In the genomic region with DNA sequence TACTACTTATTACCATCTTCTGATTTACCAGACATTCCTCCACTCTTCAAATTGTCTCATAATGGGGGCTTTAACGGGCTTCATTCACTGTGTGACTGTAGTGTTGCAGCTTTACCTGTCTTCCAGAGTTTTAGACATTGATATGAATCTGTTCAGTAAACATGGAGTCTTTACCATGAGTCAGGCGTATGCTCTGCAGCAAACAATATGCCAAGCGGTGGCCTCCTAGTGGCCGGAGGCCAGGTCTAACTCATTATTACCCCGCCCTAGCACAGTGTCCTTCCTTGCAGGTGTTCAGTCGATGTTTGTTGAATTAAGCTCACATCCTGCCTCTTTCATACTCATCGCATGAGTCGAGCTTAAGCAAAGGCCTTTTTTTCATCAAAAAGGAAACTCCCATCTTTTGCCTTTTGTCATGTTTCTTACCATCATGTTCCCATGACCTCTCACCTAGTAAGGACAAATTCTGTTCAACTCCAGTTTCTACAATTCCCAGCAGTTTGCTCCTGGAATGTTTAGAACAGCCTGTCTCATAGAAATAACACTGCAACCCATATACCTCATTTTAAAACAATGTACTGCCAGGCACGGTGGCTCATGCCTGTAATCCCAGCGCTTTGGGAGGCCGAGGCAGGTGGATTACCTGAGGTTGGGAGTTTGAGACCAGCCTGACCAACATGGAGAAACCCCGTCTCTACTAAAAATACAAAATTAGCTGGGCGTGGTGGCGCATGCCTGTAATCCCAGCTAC, we compare ENCODE assay signal across 9 cellular contexts. TPM values are rescaled to one million over a fixed set of nuclear protein-coding genes. Genes with fewer than 3 reads are reported as not detected.
DNase-seq lines count a peak whose midpoint lies in the region; ATAC-seq and TF ChIP-seq lines count a peak whose summit lies in the region.
"Had no signal": no experiment of that assay in that cellular context is flagged by ENCODE, and none has a peak within 500 bp of the region (broad histone marks: within the 10 kb centered on the region; RNA-seq: fewer than 3 reads in every experiment).

No MANE protein-coding gene starts in this region.

- H3K9me3 Mint-ChIP-seq in naive thymus-derived CD8-positive, alpha-beta T cell: no peaks in the 10 kb centered on the region
- H3K9me3 Mint-ChIP-seq: dendritic cell treated with granulocyte-macrophage colony-stimulating factor and Interleukin-4, amounts not matched to agents 40 ng/mL and 50 ng/mL, for 4 days had no signal

- peak overlapping the region in 2 of 10 donors; percentile 55 to 87 for H3K27ac Mint-ChIP-seq in naive thymus-derived CD8-positive, alpha-beta T cell
- H3K27ac Mint-ChIP-seq: dendritic cell treated with granulocyte-macrophage colony-stimulating factor and Interleukin-4, amounts not matched to agents 40 ng/mL and 50 ng/mL, for 4 days had no signal

- in situ Hi-C loops in GM13976 (cut with MboI; ENCODE audit: low sequenced_read_pairs, unreplicated experiment): no loop called here

- DNase-seq in GM13976 (ENCODE audit: low spot score) (peak; percentile 50), LoVo (ENCODE audit: low spot score) (peak; percentile 92)
- DNase-seq in activated CD4-positive, CD25-positive, alpha-beta regulatory T cell treated with anti-CD3 and anti-CD28 coated beads, Interleukin-2, amount 50 U/mL, for 16 hours (ENCODE audit: low read depth, low spot score): peak; percentile 50
- peak; percentile 53 for DNase-seq in effector CD4-positive, alpha-beta T cell
- DNase-seq in naive thymus-derived CD8-positive, alpha-beta T cell: peak in 2 of 10 donors; percentile 5 to 35

- ATAC-seq in naive thymus-derived CD8-positive, alpha-beta T cell: peak; percentile 42 to 54
- ATAC-seq in GM18870 (IDR thresholded peaks at IDR 0.05; ENCODE audit: unreplicated experiment) (no peak), GM19455 (IDR thresholded peaks at IDR 0.05; ENCODE audit: unreplicated experiment) (no peak), GM19452 (IDR thresholded peaks at IDR 0.05; ENCODE audit: unreplicated experiment) (no peak)

- TF ChIP-seq CTCF in GM13976 (IDR thresholded peaks at IDR 0.05; ENCODE audit: borderline replicate concordance, control extremely low read depth, extremely low read depth, insufficient read depth, missing control alignments): no peak

- no peaks in the 10 kb centered on the region for H3K27me3 Mint-ChIP-seq in naive thymus-derived CD8-positive, alpha-beta T cell
- H3K27me3 Mint-ChIP-seq: dendritic cell treated with granulocyte-macrophage colony-stimulating factor and Interleukin-4, amounts not matched to agents 40 ng/mL and 50 ng/mL, for 4 days had no signal

- POLR2A ChIA-PET in naive thymus-derived CD8-positive, alpha-beta T cell (lab: Charles Lee): no interaction called here

- H3K36me3 Mint-ChIP-seq in naive thymus-derived CD8-positive, alpha-beta T cell: peaks cover 0 to 3% (median 0%) of the 10 kb centered on the region in 3 donors

- peaks cover 4 to 23% (median 17%) of the 10 kb centered on the region in 4 donors for H3K4me1 Mint-ChIP-seq in naive thymus-derived CD8-positive, alpha-beta T cell

- H3K4me3 Mint-ChIP-seq in naive thymus-derived CD8-positive, alpha-beta T cell: peak overlapping the region in 1 of 10 donors; percentile 40
- H3K4me3 Mint-ChIP-seq: dendritic cell treated with granulocyte-macrophage colony-stimulating factor and Interleukin-4, amounts not matched to agents 40 ng/mL and 50 ng/mL, for 4 days had no signal

RNA-seq across cellular contexts. Expression of a gene that starts 39.4 kb away (rescaled TPM):
- total RNA-seq in naive thymus-derived CD8-positive, alpha-beta T cell: 10 to 100 TPM; 33.5 to 36.7 TPM
- polyA plus RNA-seq in naive thymus-derived CD8-positive, alpha-beta T cell: 10 to 100 TPM; 16.9 to 24.0 (median 17.0) TPM

RNA-seq across cellular contexts. Expression of a gene that starts 39.6 kb away (rescaled TPM):
- 10 to 100 TPM; 65.9 to 79.4 TPM for total RNA-seq in naive thymus-derived CD8-positive, alpha-beta T cell
- polyA plus RNA-seq in naive thymus-derived CD8-positive, alpha-beta T cell: 10 to 100 TPM; 22.7 to 31.5 (median 23.5) TPM

Comparison
In these comparisons a context has a peak if more than half of its experiments do, and no peak if none do; other contexts are left out.
1. ATAC-seq: peak in naive thymus-derived CD8-positive, alpha-beta T cell (2 of 2); none in GM18870 (single experiment), GM19455 (single experiment) and GM19452 (single experiment).